Comparison of ENCODE assay signal across 3 cellular contexts in the genomic region with DNA sequence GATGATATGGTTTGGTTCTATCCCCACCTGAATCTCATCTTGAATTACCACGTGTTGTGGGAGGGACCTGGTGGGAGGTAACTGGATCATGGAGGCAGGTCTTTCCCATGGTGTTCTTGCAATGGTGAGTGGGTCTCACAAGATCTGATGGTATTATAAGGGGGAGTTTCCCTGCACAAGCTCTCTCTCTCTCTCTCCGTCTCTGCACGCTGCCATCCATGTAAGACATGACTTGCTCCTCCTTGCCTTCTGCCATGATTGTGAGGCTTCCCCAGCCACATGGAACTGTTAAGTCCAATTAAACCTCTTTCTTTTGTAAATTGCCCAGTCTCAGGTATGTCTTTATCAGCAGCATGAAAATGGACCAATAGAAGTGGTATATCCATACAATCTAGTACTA.
TF ChIP-seq lines count a peak whose summit lies in the region.

No MANE protein-coding gene starts in this region.

TF ChIP-seq in HEK293, 187 proteins besides CTCF, POLR2A, EP300 and RAD21:
- peak; percentile 49 for TF ChIP-seq SETDB1 (IDR thresholded peaks at IDR 0.05; ENCODE audit: insufficient read length, low read length)

TF ChIP-seq in K562, 482 proteins besides CTCF, POLR2A, EP300 and RAD21:
- TF ChIP-seq ZNF431 (CRISPR knock-in tag; IDR thresholded peaks at IDR 0.05) (peak; percentile 98), CBX3 (IDR thresholded peaks at IDR 0.05; ENCODE audit: borderline replicate concordance in 1 of 2, low read length in 2 of 2) (peak in 1 of 2 experiments; percentile 42; a peak in 1 of 3 replicates), TRIM28 (IDR thresholded peaks at IDR 0.05) (0 out of 2 replicates have a peak, but pooled peaks have one; percentile 27)

TF ChIP-seq in HepG2, 621 proteins besides CTCF, POLR2A, EP300 and RAD21:
- TF ChIP-seq ZNF431 (CRISPR knock-in tag; IDR thresholded peaks at IDR 0.05; ENCODE audit: borderline replicate concordance, low read depth) = 0 out of 2 replicates have a peak, but pooled peaks have one; percentile 63
TF ChIP-seq in HepG2: peak in this region for 1; not testable (repeated sequence) for 620.
